1 cellular context compared by ENCODE assay signal in the genomic region with DNA sequence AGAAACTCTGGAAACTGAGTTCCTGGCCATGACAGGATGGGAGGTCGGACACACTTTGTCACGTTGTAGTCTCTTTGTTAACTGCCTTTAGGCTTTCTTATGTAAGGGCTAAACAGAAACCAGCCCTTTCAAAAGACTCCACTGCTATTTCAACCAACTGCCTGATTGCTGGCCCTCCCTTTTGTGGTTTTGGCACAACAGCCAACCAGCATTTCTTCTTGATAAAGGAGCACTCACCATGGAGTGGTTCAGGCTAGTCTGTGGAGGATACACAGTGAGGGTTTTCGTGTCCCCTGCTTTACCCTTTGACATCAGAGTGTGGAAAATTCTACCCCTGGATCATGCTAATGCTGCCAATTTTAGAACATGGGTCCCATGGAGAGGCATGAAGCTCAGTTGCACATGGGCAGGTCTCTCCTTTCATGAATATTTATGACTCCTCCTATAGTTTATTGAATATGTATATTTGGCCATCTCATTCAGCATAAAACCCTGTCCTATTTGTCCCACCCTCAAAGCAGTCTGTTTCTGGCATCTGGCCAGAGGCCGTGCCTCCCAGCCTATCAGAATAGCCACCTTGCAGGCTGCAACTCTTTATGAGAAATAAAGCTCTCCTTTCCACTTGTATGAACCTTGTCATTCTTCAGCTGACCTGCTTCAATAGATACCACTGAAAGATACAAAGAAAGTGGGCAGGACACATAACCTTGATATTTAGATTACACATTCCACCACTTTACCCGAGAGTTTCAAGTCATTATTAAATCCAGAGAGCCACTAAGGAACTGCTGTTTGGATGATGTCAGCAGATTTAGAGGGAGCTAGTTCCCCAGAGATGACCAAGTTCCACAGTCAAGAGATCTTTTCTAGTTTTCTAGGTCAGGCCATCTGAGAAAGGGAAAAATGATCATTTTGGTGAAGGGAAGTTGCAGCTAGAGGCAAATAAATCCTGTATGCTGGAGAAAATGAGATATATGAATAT.
TF ChIP-seq lines count a peak whose summit lies in the region.

No MANE protein-coding gene starts in this region.

TF ChIP-seq in H1, 55 proteins besides CTCF, POLR2A, EP300 and RAD21 (continued from another document):
- TF ChIP-seq, protein P1, sequence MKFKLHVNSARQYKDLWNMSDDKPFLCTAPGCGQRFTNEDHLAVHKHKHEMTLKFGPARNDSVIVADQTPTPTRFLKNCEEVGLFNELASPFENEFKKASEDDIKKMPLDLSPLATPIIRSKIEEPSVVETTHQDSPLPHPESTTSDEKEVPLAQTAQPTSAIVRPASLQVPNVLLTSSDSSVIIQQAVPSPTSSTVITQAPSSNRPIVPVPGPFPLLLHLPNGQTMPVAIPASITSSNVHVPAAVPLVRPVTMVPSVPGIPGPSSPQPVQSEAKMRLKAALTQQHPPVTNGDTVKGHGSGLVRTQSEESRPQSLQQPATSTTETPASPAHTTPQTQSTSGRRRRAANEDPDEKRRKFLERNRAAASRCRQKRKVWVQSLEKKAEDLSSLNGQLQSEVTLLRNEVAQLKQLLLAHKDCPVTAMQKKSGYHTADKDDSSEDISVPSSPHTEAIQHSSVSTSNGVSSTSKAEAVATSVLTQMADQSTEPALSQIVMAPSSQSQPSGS (IDR thresholded peaks at IDR 0.05; ENCODE audit: low read length): no peak
- TF ChIP-seq GTF2F1 (IDR thresholded peaks at IDR 0.05; ENCODE audit: borderline replicate concordance, low read depth, low read length): no peak
- TF ChIP-seq YY1 (IDR thresholded peaks at IDR 0.05; ENCODE audit: low read depth, low read length): no peak
- no peak for TF ChIP-seq SIX5 (IDR thresholded peaks at IDR 0.05; ENCODE audit: low read depth, low read length)
- no peak for TF ChIP-seq TCF12 (IDR thresholded peaks at IDR 0.05; ENCODE audit: low read depth, low read length)
- no peak for TF ChIP-seq EZH2 (IDR thresholded peaks at IDR 0.05; ENCODE audit: low read depth, low read length, severe bottlenecking)
- TF ChIP-seq, protein P2, sequence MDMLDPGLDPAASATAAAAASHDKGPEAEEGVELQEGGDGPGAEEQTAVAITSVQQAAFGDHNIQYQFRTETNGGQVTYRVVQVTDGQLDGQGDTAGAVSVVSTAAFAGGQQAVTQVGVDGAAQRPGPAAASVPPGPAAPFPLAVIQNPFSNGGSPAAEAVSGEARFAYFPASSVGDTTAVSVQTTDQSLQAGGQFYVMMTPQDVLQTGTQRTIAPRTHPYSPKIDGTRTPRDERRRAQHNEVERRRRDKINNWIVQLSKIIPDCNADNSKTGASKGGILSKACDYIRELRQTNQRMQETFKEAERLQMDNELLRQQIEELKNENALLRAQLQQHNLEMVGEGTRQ (IDR thresholded peaks at IDR 0.05; ENCODE audit: low read length): no peak
- TF ChIP-seq, protein P3, sequence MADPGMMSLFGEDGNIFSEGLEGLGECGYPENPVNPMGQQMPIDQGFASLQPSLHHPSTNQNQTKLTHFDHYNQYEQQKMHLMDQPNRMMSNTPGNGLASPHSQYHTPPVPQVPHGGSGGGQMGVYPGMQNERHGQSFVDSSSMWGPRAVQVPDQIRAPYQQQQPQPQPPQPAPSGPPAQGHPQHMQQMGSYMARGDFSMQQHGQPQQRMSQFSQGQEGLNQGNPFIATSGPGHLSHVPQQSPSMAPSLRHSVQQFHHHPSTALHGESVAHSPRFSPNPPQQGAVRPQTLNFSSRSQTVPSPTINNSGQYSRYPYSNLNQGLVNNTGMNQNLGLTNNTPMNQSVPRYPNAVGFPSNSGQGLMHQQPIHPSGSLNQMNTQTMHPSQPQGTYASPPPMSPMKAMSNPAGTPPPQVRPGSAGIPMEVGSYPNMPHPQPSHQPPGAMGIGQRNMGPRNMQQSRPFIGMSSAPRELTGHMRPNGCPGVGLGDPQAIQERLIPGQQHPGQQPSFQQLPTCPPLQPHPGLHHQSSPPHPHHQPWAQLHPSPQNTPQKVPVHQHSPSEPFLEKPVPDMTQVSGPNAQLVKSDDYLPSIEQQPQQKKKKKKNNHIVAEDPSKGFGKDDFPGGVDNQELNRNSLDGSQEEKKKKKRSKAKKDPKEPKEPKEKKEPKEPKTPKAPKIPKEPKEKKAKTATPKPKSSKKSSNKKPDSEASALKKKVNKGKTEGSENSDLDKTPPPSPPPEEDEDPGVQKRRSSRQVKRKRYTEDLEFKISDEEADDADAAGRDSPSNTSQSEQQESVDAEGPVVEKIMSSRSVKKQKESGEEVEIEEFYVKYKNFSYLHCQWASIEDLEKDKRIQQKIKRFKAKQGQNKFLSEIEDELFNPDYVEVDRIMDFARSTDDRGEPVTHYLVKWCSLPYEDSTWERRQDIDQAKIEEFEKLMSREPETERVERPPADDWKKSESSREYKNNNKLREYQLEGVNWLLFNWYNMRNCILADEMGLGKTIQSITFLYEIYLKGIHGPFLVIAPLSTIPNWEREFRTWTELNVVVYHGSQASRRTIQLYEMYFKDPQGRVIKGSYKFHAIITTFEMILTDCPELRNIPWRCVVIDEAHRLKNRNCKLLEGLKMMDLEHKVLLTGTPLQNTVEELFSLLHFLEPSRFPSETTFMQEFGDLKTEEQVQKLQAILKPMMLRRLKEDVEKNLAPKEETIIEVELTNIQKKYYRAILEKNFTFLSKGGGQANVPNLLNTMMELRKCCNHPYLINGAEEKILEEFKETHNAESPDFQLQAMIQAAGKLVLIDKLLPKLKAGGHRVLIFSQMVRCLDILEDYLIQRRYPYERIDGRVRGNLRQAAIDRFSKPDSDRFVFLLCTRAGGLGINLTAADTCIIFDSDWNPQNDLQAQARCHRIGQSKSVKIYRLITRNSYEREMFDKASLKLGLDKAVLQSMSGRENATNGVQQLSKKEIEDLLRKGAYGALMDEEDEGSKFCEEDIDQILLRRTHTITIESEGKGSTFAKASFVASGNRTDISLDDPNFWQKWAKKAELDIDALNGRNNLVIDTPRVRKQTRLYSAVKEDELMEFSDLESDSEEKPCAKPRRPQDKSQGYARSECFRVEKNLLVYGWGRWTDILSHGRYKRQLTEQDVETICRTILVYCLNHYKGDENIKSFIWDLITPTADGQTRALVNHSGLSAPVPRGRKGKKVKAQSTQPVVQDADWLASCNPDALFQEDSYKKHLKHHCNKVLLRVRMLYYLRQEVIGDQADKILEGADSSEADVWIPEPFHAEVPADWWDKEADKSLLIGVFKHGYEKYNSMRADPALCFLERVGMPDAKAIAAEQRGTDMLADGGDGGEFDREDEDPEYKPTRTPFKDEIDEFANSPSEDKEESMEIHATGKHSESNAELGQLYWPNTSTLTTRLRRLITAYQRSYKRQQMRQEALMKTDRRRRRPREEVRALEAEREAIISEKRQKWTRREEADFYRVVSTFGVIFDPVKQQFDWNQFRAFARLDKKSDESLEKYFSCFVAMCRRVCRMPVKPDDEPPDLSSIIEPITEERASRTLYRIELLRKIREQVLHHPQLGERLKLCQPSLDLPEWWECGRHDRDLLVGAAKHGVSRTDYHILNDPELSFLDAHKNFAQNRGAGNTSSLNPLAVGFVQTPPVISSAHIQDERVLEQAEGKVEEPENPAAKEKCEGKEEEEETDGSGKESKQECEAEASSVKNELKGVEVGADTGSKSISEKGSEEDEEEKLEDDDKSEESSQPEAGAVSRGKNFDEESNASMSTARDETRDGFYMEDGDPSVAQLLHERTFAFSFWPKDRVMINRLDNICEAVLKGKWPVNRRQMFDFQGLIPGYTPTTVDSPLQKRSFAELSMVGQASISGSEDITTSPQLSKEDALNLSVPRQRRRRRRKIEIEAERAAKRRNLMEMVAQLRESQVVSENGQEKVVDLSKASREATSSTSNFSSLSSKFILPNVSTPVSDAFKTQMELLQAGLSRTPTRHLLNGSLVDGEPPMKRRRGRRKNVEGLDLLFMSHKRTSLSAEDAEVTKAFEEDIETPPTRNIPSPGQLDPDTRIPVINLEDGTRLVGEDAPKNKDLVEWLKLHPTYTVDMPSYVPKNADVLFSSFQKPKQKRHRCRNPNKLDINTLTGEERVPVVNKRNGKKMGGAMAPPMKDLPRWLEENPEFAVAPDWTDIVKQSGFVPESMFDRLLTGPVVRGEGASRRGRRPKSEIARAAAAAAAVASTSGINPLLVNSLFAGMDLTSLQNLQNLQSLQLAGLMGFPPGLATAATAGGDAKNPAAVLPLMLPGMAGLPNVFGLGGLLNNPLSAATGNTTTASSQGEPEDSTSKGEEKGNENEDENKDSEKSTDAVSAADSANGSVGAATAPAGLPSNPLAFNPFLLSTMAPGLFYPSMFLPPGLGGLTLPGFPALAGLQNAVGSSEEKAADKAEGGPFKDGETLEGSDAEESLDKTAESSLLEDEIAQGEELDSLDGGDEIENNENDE (IDR thresholded peaks at IDR 0.05; ENCODE audit: insufficient replicate concordance, low read length): no peak
- TF ChIP-seq ASH2L (IDR thresholded peaks at IDR 0.05; ENCODE audit: low read length): no peak
- no peak for TF ChIP-seq SP1 (IDR thresholded peaks at IDR 0.05; ENCODE audit: low read depth, low read length)
- TF ChIP-seq POLR2AphosphoS5 (IDR thresholded peaks at IDR 0.05; ENCODE audit: low read depth, low read length): no peak
- TF ChIP-seq, protein P4, sequence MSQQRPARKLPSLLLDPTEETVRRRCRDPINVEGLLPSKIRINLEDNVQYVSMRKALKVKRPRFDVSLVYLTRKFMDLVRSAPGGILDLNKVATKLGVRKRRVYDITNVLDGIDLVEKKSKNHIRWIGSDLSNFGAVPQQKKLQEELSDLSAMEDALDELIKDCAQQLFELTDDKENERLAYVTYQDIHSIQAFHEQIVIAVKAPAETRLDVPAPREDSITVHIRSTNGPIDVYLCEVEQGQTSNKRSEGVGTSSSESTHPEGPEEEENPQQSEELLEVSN (IDR thresholded peaks at IDR 0.05): no peak
- TF ChIP-seq RNF2 (IDR thresholded peaks at IDR 0.05; ENCODE audit: borderline replicate concordance, low read depth, low read length, missing control alignments, poor library complexity, severe bottlenecking): no peak
- TF ChIP-seq PHF8 (conservative IDR thresholded peaks at IDR 0.05; ENCODE audit: low read depth, low read length): no peak
TF ChIP-seq in H1: peak in this region for 0.
